In the genomic region with DNA sequence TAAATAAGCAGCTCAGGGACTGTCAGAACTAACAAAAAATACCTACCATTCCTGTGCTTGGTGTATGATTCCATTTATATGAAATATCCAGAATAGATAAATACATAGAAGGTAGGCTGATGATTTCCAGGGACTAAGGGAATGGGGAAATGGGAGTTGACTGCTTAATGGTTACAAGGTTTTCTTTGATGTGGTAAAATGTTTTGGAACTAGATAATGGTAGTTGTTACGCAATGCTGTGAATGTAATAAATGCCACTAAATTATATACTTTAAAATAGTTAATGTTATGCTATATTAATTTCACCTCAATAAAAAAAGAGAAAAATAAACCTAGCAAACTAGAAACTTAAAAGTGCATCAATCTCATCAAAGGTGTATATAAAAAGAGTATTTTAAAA, we compare ENCODE assay signal across 1 cellular context.
TF ChIP-seq lines count a peak whose summit lies in the region.

No MANE protein-coding gene starts in this region.

TF ChIP-seq in HepG2, 621 proteins besides CTCF, POLR2A, EP300 and RAD21 (continued from another document):
- TF ChIP-seq, protein P1, sequence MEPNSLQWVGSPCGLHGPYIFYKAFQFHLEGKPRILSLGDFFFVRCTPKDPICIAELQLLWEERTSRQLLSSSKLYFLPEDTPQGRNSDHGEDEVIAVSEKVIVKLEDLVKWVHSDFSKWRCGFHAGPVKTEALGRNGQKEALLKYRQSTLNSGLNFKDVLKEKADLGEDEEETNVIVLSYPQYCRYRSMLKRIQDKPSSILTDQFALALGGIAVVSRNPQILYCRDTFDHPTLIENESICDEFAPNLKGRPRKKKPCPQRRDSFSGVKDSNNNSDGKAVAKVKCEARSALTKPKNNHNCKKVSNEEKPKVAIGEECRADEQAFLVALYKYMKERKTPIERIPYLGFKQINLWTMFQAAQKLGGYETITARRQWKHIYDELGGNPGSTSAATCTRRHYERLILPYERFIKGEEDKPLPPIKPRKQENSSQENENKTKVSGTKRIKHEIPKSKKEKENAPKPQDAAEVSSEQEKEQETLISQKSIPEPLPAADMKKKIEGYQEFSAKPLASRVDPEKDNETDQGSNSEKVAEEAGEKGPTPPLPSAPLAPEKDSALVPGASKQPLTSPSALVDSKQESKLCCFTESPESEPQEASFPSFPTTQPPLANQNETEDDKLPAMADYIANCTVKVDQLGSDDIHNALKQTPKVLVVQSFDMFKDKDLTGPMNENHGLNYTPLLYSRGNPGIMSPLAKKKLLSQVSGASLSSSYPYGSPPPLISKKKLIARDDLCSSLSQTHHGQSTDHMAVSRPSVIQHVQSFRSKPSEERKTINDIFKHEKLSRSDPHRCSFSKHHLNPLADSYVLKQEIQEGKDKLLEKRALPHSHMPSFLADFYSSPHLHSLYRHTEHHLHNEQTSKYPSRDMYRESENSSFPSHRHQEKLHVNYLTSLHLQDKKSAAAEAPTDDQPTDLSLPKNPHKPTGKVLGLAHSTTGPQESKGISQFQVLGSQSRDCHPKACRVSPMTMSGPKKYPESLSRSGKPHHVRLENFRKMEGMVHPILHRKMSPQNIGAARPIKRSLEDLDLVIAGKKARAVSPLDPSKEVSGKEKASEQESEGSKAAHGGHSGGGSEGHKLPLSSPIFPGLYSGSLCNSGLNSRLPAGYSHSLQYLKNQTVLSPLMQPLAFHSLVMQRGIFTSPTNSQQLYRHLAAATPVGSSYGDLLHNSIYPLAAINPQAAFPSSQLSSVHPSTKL (CRISPR knock-in tag; IDR thresholded peaks at IDR 0.05) = no peak
- TF ChIP-seq CEBPB (IDR thresholded peaks at IDR 0.05; ENCODE audit: borderline replicate concordance, low read depth, low read length) = peak; percentile 79
- TF ChIP-seq, protein P2, sequence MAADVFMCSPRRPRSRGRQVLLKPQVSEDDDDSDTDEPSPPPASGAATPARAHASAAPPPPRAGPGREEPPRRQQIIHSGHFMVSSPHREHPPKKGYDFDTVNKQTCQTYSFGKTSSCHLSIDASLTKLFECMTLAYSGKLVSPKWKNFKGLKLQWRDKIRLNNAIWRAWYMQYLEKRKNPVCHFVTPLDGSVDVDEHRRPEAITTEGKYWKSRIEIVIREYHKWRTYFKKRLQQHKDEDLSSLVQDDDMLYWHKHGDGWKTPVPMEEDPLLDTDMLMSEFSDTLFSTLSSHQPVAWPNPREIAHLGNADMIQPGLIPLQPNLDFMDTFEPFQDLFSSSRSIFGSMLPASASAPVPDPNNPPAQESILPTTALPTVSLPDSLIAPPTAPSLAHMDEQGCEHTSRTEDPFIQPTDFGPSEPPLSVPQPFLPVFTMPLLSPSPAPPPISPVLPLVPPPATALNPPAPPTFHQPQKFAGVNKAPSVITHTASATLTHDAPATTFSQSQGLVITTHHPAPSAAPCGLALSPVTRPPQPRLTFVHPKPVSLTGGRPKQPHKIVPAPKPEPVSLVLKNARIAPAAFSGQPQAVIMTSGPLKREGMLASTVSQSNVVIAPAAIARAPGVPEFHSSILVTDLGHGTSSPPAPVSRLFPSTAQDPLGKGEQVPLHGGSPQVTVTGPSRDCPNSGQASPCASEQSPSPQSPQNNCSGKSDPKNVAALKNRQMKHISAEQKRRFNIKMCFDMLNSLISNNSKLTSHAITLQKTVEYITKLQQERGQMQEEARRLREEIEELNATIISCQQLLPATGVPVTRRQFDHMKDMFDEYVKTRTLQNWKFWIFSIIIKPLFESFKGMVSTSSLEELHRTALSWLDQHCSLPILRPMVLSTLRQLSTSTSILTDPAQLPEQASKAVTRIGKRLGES (CRISPR knock-in tag; IDR thresholded peaks at IDR 0.05; ENCODE audit: borderline replicate concordance) = no peak
- no peak for TF ChIP-seq ZSCAN31 (CRISPR knock-in tag; IDR thresholded peaks at IDR 0.05; ENCODE audit: low read depth)
- TF ChIP-seq, protein P3, sequence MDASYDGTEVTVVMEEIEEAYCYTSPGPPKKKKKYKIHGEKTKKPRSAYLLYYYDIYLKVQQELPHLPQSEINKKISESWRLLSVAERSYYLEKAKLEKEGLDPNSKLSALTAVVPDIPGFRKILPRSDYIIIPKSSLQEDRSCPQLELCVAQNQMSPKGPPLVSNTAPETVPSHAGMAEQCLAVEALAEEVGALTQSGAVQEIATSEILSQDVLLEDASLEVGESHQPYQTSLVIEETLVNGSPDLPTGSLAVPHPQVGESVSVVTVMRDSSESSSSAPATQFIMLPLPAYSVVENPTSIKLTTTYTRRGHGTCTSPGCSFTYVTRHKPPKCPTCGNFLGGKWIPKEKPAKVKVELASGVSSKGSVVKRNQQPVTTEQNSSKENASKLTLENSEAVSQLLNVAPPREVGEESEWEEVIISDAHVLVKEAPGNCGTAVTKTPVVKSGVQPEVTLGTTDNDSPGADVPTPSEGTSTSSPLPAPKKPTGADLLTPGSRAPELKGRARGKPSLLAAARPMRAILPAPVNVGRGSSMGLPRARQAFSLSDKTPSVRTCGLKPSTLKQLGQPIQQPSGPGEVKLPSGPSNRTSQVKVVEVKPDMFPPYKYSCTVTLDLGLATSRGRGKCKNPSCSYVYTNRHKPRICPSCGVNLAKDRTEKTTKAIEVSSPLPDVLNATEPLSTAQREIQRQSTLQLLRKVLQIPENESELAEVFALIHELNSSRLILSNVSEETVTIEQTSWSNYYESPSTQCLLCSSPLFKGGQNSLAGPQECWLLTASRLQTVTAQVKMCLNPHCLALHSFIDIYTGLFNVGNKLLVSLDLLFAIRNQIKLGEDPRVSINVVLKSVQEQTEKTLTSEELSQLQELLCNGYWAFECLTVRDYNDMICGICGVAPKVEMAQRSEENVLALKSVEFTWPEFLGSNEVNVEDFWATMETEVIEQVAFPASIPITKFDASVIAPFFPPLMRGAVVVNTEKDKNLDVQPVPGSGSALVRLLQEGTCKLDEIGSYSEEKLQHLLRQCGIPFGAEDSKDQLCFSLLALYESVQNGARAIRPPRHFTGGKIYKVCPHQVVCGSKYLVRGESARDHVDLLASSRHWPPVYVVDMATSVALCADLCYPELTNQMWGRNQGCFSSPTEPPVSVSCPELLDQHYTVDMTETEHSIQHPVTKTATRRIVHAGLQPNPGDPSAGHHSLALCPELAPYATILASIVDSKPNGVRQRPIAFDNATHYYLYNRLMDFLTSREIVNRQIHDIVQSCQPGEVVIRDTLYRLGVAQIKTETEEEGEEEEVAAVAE (CRISPR knock-in tag; IDR thresholded peaks at IDR 0.05; ENCODE audit: borderline replicate concordance) = no peak
- no peak for TF ChIP-seq ZNF44 (CRISPR knock-in tag; IDR thresholded peaks at IDR 0.05)
- TF ChIP-seq ZFP82 (CRISPR knock-in tag; IDR thresholded peaks at IDR 0.05; ENCODE audit: borderline replicate concordance) = no peak
- TF ChIP-seq ZNF790 (CRISPR knock-in tag; IDR thresholded peaks at IDR 0.05; ENCODE audit: borderline replicate concordance) = no peak
- 0 out of 2 replicates have a peak, but pooled peaks have one; percentile 24 for TF ChIP-seq CEBPG (CRISPR knock-in tag; IDR thresholded peaks at IDR 0.05)
- no peak for TF ChIP-seq ZNF547 (CRISPR knock-in tag; IDR thresholded peaks at IDR 0.05)
